ENCODE assay signal across 26 cellular contexts in genomic region chr13:98219685-98220084, GRCh38. TPM values are rescaled to one million over a fixed set of nuclear protein-coding genes. Genes with fewer than 3 reads are reported as not detected.
DNase-seq lines count a peak whose midpoint lies in the region; ATAC-seq and TF ChIP-seq lines count a peak whose summit lies in the region.
"Had no signal": no experiment of that assay in that cellular context is flagged by ENCODE, and none has a peak within 500 bp of the region (broad histone marks: within the 10 kb centered on the region; RNA-seq: fewer than 3 reads in every experiment).

No MANE protein-coding gene starts in this region.

- H3K9me3 Mint-ChIP-seq in brain: peaks cover 0 to 2% (median 0%) of the 10 kb centered on the region in 5 experiments
- no peaks in the 10 kb centered on the region for H3K9me3 Mint-ChIP-seq in nephron progenitor cell
- H3K9me3 Mint-ChIP-seq: CD8-positive, alpha-beta T cell had no signal

- H3K27me3 ChIP-seq in thoracic aorta (replicated peaks; ENCODE audit: insufficient read depth): no peaks in the 10 kb centered on the region

- H3K4me3 Mint-ChIP-seq in brain: peak overlapping the region in 1 of 5 experiments; percentile 34
- no peak overlapping the region for H3K4me3 Mint-ChIP-seq in nephron progenitor cell
- H3K4me3 Mint-ChIP-seq: CD8-positive, alpha-beta T cell had no signal

- H3K27ac ChIP-seq in HEK293 (ENCODE audit: extremely low read depth, low read depth, low read length) (no peak overlapping the region), thoracic aorta (no peak overlapping the region)
- H3K27ac ChIP-seq: GM23248 had no signal

- peaks cover 0 to 2% of the 10 kb centered on the region in 2 experiments; a peak in 1 of 3 replicates for H3K36me3 ChIP-seq in HEK293 (ENCODE audit: control insufficient read depth in 2 of 2, insufficient read depth in 1 of 2, low read length in 2 of 2)
- no peaks in the 10 kb centered on the region for H3K36me3 ChIP-seq in thoracic aorta

- POLR2A ChIA-PET in HEK293 (lab: Yijun Ruan, JAX): no interaction called here

- H3K27ac Mint-ChIP-seq in brain (peak overlapping the region in 4 of 5 experiments; percentile 23 to 76 (median 70)), nephron progenitor cell (peak overlapping the region; percentile 86)
- H3K27ac Mint-ChIP-seq: CD8-positive, alpha-beta T cell had no signal

- TF ChIP-seq CTCF in HEK293 (tag by site-specific recombination; IDR thresholded peaks at IDR 0.05) (no peak), brain (conservative IDR thresholded peaks at IDR 0.05) (no peak), nephron progenitor cell (IDR thresholded peaks at IDR 0.05) (no peak), thoracic aorta (IDR thresholded peaks at IDR 0.05) (no peak)

- H3K9me3 ChIP-seq in HEK293 (ENCODE audit: control insufficient read depth, insufficient read depth, low read depth, low read length) (no peaks in the 10 kb centered on the region), thoracic aorta (no peaks in the 10 kb centered on the region)

- H3K4me3 ChIP-seq in HEK293 (ENCODE audit: low read depth, low read length): no peak overlapping the region
- peak overlapping the region; percentile 28 for H3K4me3 ChIP-seq in thoracic aorta
- H3K4me3 ChIP-seq: GM23248 had no signal

- no peak for DNase-seq in nephron progenitor cell
- no peak for DNase-seq in thoracic aorta (ENCODE audit: low spot score)
- no peak for DNase-seq in DMS79 (lab: John Stamatoyannopoulos, UW)
- no peak for DNase-seq in activated naive CD4-positive, alpha-beta T cell treated with Interleukin-2 at 50 U/mL for 16 hours
- DNase-seq in NCI-H2227 (lab: John Stamatoyannopoulos, UW; ENCODE audit: unreplicated experiment): no peak
- no peak for DNase-seq in NCI-H1048 (lab: John Stamatoyannopoulos, UW)
- DNase-seq: AML-193; C1 segment of cervical spinal cord; CD8-positive, alpha-beta T cell; DMS 273 treated with DMSO at 0.1 percent for 48 hours; DMS79 treated with DMSO at 0.1 percent for 48 hours; GF-D8; GM23248; H7; KBM-7; NCI-H2029 treated with DMSO at 0.1 percent for 48 hours; NCI-H2227 treated with DMSO at 0.1 percent for 48 hours; NCI-H526 treated with DMSO at 0.1 percent for 48 hours; RPMI8226; SHP77 had no signal

- ATAC-seq in thoracic aorta (ENCODE audit: insufficient number of reproducible peaks, low FRiP score, low read depth): no peak
- ATAC-seq: CD8-positive, alpha-beta T cell had no signal

- peaks cover 31% of the 10 kb centered on the region for H3K36me3 Mint-ChIP-seq in brain
- peaks cover 40% of the 10 kb centered on the region for H3K36me3 Mint-ChIP-seq in nephron progenitor cell (ENCODE audit: low read depth)
- H3K36me3 Mint-ChIP-seq: CD8-positive, alpha-beta T cell had no signal

- H3K27me3 Mint-ChIP-seq in brain (no peaks in the 10 kb centered on the region), nephron progenitor cell (ENCODE audit: low read depth, poor library complexity) (no peaks in the 10 kb centered on the region)

- H3K4me1 ChIP-seq in HEK293 (ENCODE audit: control insufficient read depth, insufficient read depth, low read length) (peaks cover 21% of the 10 kb centered on the region), thoracic aorta (ENCODE audit: control insufficient read depth in 1 of 2, low read depth in 2 of 2) (peaks cover 16 to 44% of the 10 kb centered on the region in 2 donors)

- peaks cover 79% of the 10 kb centered on the region for H3K4me1 Mint-ChIP-seq in brain
- peaks cover 91% of the 10 kb centered on the region for H3K4me1 Mint-ChIP-seq in nephron progenitor cell

- CTCF ChIA-PET in HEK293 (lab: Yijun Ruan, JAX): interaction anchor here (0.6 kb wide), 1 partner anchor 112 kb away, joined by 4 read pairs; no protein-coding TSS in a partner anchor

TF ChIP-seq in HEK293, 187 proteins besides CTCF, POLR2A, EP300 and RAD21:
- peak; percentile 75 for TF ChIP-seq ZNF121 (tag by site-specific recombination; IDR thresholded peaks at IDR 0.05)
- TF ChIP-seq PRDM10 (tag by site-specific recombination; IDR thresholded peaks at IDR 0.05): no peak
- no peak for TF ChIP-seq ZNF138 (tag by site-specific recombination; IDR thresholded peaks at IDR 0.05; ENCODE audit: borderline replicate concordance)
- 0 out of 2 replicates have a peak, but pooled peaks have one; percentile 9 for TF ChIP-seq PRDM1 (tag by site-specific recombination; IDR thresholded peaks at IDR 0.05)

RNA-seq across cellular contexts. Expression of gene RNF113B, which starts 42.6 kb away (rescaled TPM):
- not detected for polyA plus RNA-seq in brain (ENCODE audit: insufficient read depth, low read depth, low replicate concordance)
- total RNA-seq in thoracic aorta: not detected
- total RNA-seq: CD8-positive, alpha-beta T cell; GM23248; H7; LHCN-M2; MCF 10A; NCI-H460; SK-MEL-5 had no signal
- polyA plus RNA-seq: GM23248 had no signal
